ENCODE assay signal across 11 cellular contexts in the genomic region with DNA sequence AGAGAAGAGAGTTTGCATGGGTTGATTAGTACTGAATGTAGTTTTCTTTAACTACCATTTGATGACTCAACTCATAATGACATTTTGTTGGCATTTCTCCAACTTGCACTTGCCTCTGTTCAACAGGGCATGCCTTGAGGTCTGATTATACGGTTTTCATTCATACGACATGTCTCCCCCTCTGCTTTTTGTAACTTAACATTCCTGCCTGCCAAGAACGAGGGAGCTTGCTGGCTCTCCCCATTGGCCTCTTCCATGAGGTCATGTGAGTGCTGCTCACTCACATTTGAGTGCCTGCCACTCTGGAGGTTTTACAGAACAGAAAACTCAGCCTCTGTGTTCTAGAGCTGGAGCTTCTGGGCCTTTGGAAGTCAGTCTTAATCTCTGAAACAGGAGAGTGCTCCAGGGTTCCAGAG. TPM values are rescaled to one million over a fixed set of nuclear protein-coding genes. Genes with fewer than 3 reads are reported as not detected.
DNase-seq lines count a peak whose midpoint lies in the region; TF ChIP-seq lines count a peak whose summit lies in the region.
"Had no signal": no experiment of that assay in that cellular context is flagged by ENCODE, and none has a peak within 500 bp of the region (broad histone marks: within the 10 kb centered on the region; RNA-seq: fewer than 3 reads in every experiment).

No MANE protein-coding gene starts in this region.

- H3K36me3 Mint-ChIP-seq in mesothelial cell of epicardium: peaks cover 3% of the 10 kb centered on the region
- peaks cover 9 to 10% of the 10 kb centered on the region in 2 donors for H3K36me3 Mint-ChIP-seq in CD14-positive monocyte

- no peaks in the 10 kb centered on the region for H3K36me3 ChIP-seq in sigmoid colon
- H3K36me3 ChIP-seq: lower lobe of right lung had no signal

- intact Hi-C loops in CD14-positive monocyte (cut with micrococcal nuclease): no loop called here
- intact Hi-C loops in sigmoid colon (cut with DNase I): loop anchor here (5.0 kb wide), 2 partner anchors 68 to 107 kb away; partner anchors contain the start of gene ABCA5

- peak; percentile 9 for DNase-seq in DMS53 treated with DMSO at 0.1 percent for 48 hours (lab: John Stamatoyannopoulos, UW; ENCODE audit: unreplicated experiment)
- peak; percentile 64 for DNase-seq in NCI-H345 (lab: John Stamatoyannopoulos, UW)
- DNase-seq in dermis blood vessel endothelial cell: peak; percentile 91
- no peak for DNase-seq in mesothelial cell of epicardium (ENCODE audit: low spot score in 2 of 2, unreplicated experiment in 2 of 2)
- DNase-seq in CD14-positive monocyte (ENCODE audit: low spot score): no peak
- DNase-seq in 8988T: no peak
- DNase-seq in stimulated activated CD4-positive, alpha-beta T cell treated with anti-CD3 and anti-CD28 coated beads, Interleukin-2, amount 100 ng/mL, for 48 hours: no peak
- no peak for DNase-seq in sigmoid colon
- DNase-seq: lower lobe of right lung; NCI-H2029 treated with DMSO at 0.1 percent for 48 hours; stimulated activated CD4-positive, alpha-beta T cell treated with anti-CD3 and anti-CD28 coated beads, Interleukin-4, amount 100 ng/mL, for 24 hours had no signal

- H3K4me1 ChIP-seq in sigmoid colon: peaks cover 0 to 33% (median 26%) of the 10 kb centered on the region in 4 donors
- H3K4me1 ChIP-seq: lower lobe of right lung had no signal

- no peak for TF ChIP-seq EP300 in sigmoid colon (IDR thresholded peaks at IDR 0.05)

- H3K9me3 ChIP-seq in sigmoid colon: peaks cover 0 to 2% (median 0%) of the 10 kb centered on the region in 4 donors
- H3K9me3 ChIP-seq: lower lobe of right lung had no signal

- H3K27ac ChIP-seq in sigmoid colon: peak overlapping the region in 2 of 4 donors; percentile 4 to 43
- H3K27ac ChIP-seq: lower lobe of right lung had no signal

- H3K4me3 Mint-ChIP-seq in mesothelial cell of epicardium (no peak overlapping the region), CD14-positive monocyte (no peak overlapping the region)

- peaks cover 4% of the 10 kb centered on the region for H3K9me3 Mint-ChIP-seq in mesothelial cell of epicardium
- no peaks in the 10 kb centered on the region for H3K9me3 Mint-ChIP-seq in CD14-positive monocyte

- TF ChIP-seq CTCF in mesothelial cell of epicardium (IDR thresholded peaks at IDR 0.05; ENCODE audit: unreplicated experiment) (no peak), CD14-positive monocyte (IDR thresholded peaks at IDR 0.05) (no peak), sigmoid colon (IDR thresholded peaks at IDR 0.05) (no peak)

- no peaks in the 10 kb centered on the region for H3K27me3 ChIP-seq in sigmoid colon

- WGBS in sigmoid colon, 2 donors: 21 to 50% methylated on average over 3 of the region's 3 CpGs

- H3K4me1 Mint-ChIP-seq in mesothelial cell of epicardium (peaks cover 35% of the 10 kb centered on the region), CD14-positive monocyte (peaks cover 18% of the 10 kb centered on the region)

- H3K27me3 Mint-ChIP-seq in mesothelial cell of epicardium (ENCODE audit: low read depth) (no peaks in the 10 kb centered on the region), CD14-positive monocyte (ENCODE audit: low read depth in 3 of 3) (peaks cover 0 to 3% (median 0%) of the 10 kb centered on the region in 3 donors)

- no peak overlapping the region for H3K4me3 ChIP-seq in sigmoid colon
- H3K4me3 ChIP-seq: lower lobe of right lung had no signal

- TF ChIP-seq POLR2A in sigmoid colon (IDR thresholded peaks at IDR 0.05): no peak

- H3K27ac Mint-ChIP-seq in mesothelial cell of epicardium (peak overlapping the region; percentile 87), CD14-positive monocyte (peak overlapping the region in 1 of 7 donors; percentile 65)

RNA-seq across cellular contexts. Expression of gene MAP2K6, which starts 19.7 kb away (rescaled TPM):
- total RNA-seq in dermis blood vessel endothelial cell: 4.9 and 14.2 TPM in 2 replicates
- total RNA-seq in mesothelial cell of epicardium: 21.2 to 24.1 TPM (median 21.7 TPM) in 3 replicates
- polyA plus RNA-seq in CD14-positive monocyte: 10 to 100 TPM; 18.5 to 28.9 TPM
- total RNA-seq in sigmoid colon: 1 to 10 TPM; 1.6 to 9.7 (median 3.2) TPM
- polyA plus RNA-seq in sigmoid colon: 10 to 100 TPM; 22.7 to 51.4 (median 40.8) TPM

Comparison
In these comparisons a context has a peak if more than half of its experiments do, and no peak if none do; other contexts are left out.
1. DNase-seq: peak in DMS53 treated with DMSO at 0.1 percent for 48 hours (single experiment), NCI-H345 (single experiment) and dermis blood vessel endothelial cell (single experiment); none in mesothelial cell of epicardium (0 of 2), CD14-positive monocyte (single experiment), 8988T (single experiment), stimulated activated CD4-positive, alpha-beta T cell treated with anti-CD3 and anti-CD28 coated beads, Interleukin-2, amount 100 ng/mL, for 48 hours (0 of 2) and sigmoid colon (single experiment).